Comparison of ENCODE assay signal across 34 cellular contexts in the genomic region with DNA sequence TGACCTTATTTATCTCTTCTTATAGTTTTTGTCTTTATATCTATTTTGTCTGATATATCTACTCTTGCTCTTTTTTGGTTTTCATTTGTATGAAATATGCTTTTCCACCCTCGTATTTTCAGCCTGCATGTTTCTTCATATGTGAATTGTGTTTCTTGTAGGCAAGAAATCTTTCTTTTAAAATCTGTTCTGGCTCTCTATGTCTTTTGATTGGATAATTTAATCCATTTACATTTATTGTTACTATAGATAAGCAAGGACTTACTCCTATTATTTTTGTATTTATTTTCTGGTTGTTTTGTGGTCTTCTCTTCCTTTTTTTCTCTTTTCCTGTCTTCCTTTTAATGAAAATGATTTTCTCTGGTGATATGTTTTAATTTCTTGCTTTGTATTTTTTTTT.
DNase-seq lines count a peak whose midpoint lies in the region; ATAC-seq, FAIRE-seq and TF ChIP-seq lines count a peak whose summit lies in the region.
"Had no signal": no experiment of that assay in that cellular context is flagged by ENCODE, and none has a peak within 500 bp of the region (broad histone marks: within the 10 kb centered on the region; RNA-seq: fewer than 3 reads in every experiment).

No MANE protein-coding gene starts in this region.

- H3K4me2 ChIP-seq in K562 (ENCODE audit: insufficient read depth, low read length), result no peak overlapping the region
- H3K4me2 ChIP-seq: A549; BLaER1; BLaER1 treated with 17β-estradiol and CSF1 and Interleukin-3, amounts not matched to agents 10 nM and 100 nM had no signal

- TF ChIP-seq CTCF in K562 (IDR thresholded peaks at IDR 0.05 in 2 of 3, conservative IDR thresholded peaks at IDR 0.05 in 1 of 3; ENCODE audit: insufficient read depth in 2 of 3, low read depth in 1 of 3, low read length in 3 of 3) (no peak), chondrocyte (IDR thresholded peaks at IDR 0.05) (no peak), pancreas (IDR thresholded peaks at IDR 0.05) (no peak)

- FAIRE-seq in K562 (lab: Jason Lieb, UNC) (no peak), pancreas (lab: Jason Lieb, UNC) (peak; percentile 64)
- FAIRE-seq: A549, D721Med had no signal

- H3K4me1 Mint-ChIP-seq in chondrocyte (ENCODE audit: low read depth) (no peaks in the 10 kb centered on the region), T-cell (no peaks in the 10 kb centered on the region)
- H3K4me1 Mint-ChIP-seq: B cell; CD14-positive monocyte; CD4-positive, alpha-beta memory T cell; CD4-positive, CD25-positive, alpha-beta regulatory T cell; CD8-positive, alpha-beta memory T cell had no signal

- no peak overlapping the region for H2AFZ ChIP-seq in K562 (ENCODE audit: low read depth, low read length)

- no peak overlapping the region for H3K4me3 Mint-ChIP-seq in chondrocyte (ENCODE audit: unreplicated experiment)
- no peak overlapping the region for H3K4me3 Mint-ChIP-seq in T-cell
- H3K4me3 Mint-ChIP-seq: B cell; CD14-positive monocyte; CD4-positive, alpha-beta memory T cell; CD4-positive, alpha-beta T cell; CD4-positive, CD25-positive, alpha-beta regulatory T cell; CD8-positive, alpha-beta memory T cell; CD8-positive, alpha-beta T cell had no signal

- H3K9me1 ChIP-seq in K562 (ENCODE audit: control insufficient read depth, insufficient read depth, low read length), result no peaks in the 10 kb centered on the region

- no peak for TF ChIP-seq RAD21 in K562 (CRISPR knock-in tag; conservative IDR thresholded peaks at IDR 0.05 in 1 of 2, IDR thresholded peaks at IDR 0.05 in 1 of 2)

- H3K9me3 Mint-ChIP-seq in chondrocyte (ENCODE audit: low read depth), result peaks cover 70% of the 10 kb centered on the region
- peaks cover 11 to 24% (median 11%) of the 10 kb centered on the region in 3 donors for H3K9me3 Mint-ChIP-seq in T-cell
- H3K9me3 Mint-ChIP-seq: CD4-positive, alpha-beta T cell had no signal

- no peaks in the 10 kb centered on the region for H3K27me3 ChIP-seq in K562 (ENCODE audit: control insufficient read depth in 2 of 2, insufficient read depth in 2 of 2, low read length in 2 of 2)
- H3K27me3 ChIP-seq in pancreas, result no peaks in the 10 kb centered on the region
- H3K27me3 ChIP-seq: BE2C had no signal

- H3K36me3 Mint-ChIP-seq in chondrocyte (ENCODE audit: low read depth), result peaks cover 1% of the 10 kb centered on the region
- no peaks in the 10 kb centered on the region for H3K36me3 Mint-ChIP-seq in T-cell
- H3K36me3 Mint-ChIP-seq: CD14-positive monocyte; CD4-positive, alpha-beta memory T cell; CD4-positive, CD25-positive, alpha-beta regulatory T cell; CD8-positive, alpha-beta T cell had no signal

- POLR2A ChIA-PET in K562 (lab: Yijun Ruan, JAX), result no interaction called here
- POLR2A ChIA-PET in T-cell (lab: Charles Lee), result no interaction called here

- no peak overlapping the region for H3K9ac ChIP-seq in K562 (ENCODE audit: insufficient read depth in 1 of 2, low read depth in 2 of 2, low read length in 2 of 2)
- H3K9ac ChIP-seq: BLaER1; BLaER1 treated with 17β-estradiol and CSF1 and Interleukin-3, amounts not matched to agents 10 nM and 100 nM had no signal

- DNase-seq in K562 (ENCODE audit: extremely low read depth in 1 of 4, low spot score in 3 of 4) (no peak), chondrocyte (ENCODE audit: low spot score) (no peak), pancreas (no peak), T-cell (no peak), NCI-H128 (lab: John Stamatoyannopoulos, UW; ENCODE audit: unreplicated experiment) (no peak)
- DNase-seq: 8988T; ACHN; AML-193; BE2C; C1 segment of cervical spinal cord; Caco-2; Calu3; CD4-positive, alpha-beta memory T cell; CD4-positive, alpha-beta T cell; CD4-positive, CD25-positive, alpha-beta regulatory T cell; CD8-positive, alpha-beta memory T cell; CD8-positive, alpha-beta T cell; COR-L47; DMS 273 treated with DMSO at 0.1 percent for 48 hours; DMS153; DMS53; DMS79; DMS79 treated with DMSO at 0.1 percent for 48 hours; DND-41; EL had no signal

- H3K27ac ChIP-seq in K562 (ENCODE audit: extremely low read depth, low read depth, low read length) (no peak overlapping the region), pancreas (no peak overlapping the region)
- H3K27ac ChIP-seq: 22Rv1; A549; BLaER1; BLaER1 treated with 17β-estradiol and CSF1 and Interleukin-3, amounts not matched to agents 10 nM and 100 nM; C4-2B had no signal

- ATAC-seq in K562 (no peak), pancreas (no peak), HG03442 (IDR thresholded peaks at IDR 0.05; ENCODE audit: unreplicated experiment) (no peak), T-cell (replicated peaks in 1 of 4) (no peak)
- ATAC-seq: A549; CD8-positive, alpha-beta T cell had no signal

- TF ChIP-seq POLR2A in K562 (conservative IDR thresholded peaks at IDR 0.05), result no peak

- intact Hi-C loops in K562 (cut with micrococcal nuclease), result no loop called here
- intact Hi-C loops in pancreas (cut with DNase I), result no loop called here

- H3K4me1 ChIP-seq in K562 (replicated peaks in 1 of 2; ENCODE audit: control insufficient read depth in 2 of 2, insufficient read depth in 2 of 2, low read length in 2 of 2) (no peaks in the 10 kb centered on the region), pancreas (no peaks in the 10 kb centered on the region)
- H3K4me1 ChIP-seq: A549; BE2C; BLaER1; BLaER1 treated with 17β-estradiol and CSF1 and Interleukin-3, amounts not matched to agents 10 nM and 100 nM; Caco-2 had no signal

- no peaks in the 10 kb centered on the region for H3K9me3 ChIP-seq in K562 (replicated peaks; ENCODE audit: control insufficient read depth, insufficient read depth, low read depth, low read length)
- no peaks in the 10 kb centered on the region for H3K9me3 ChIP-seq in pancreas
- H3K9me3 ChIP-seq: A549, BE2C, Caco-2 had no signal

- BruUV-seq in K562 (replicated peaks; lab: Mats Ljungman, UMichigan), result no TSS peak

- no peak for TF ChIP-seq EP300 in K562 (IDR thresholded peaks at IDR 0.05; ENCODE audit: low read length)

- H3K79me2 ChIP-seq in K562 (ENCODE audit: control insufficient read depth, insufficient read depth, low read length), result no peaks in the 10 kb centered on the region

- in situ Hi-C loops in K562 (cut with MboI), result no loop called here

- H3K36me3 ChIP-seq in K562 (ENCODE audit: control insufficient read depth, insufficient read depth, low read length), result no peaks in the 10 kb centered on the region
- no peaks in the 10 kb centered on the region for H3K36me3 ChIP-seq in pancreas
- H3K36me3 ChIP-seq: BE2C; BLaER1; BLaER1 treated with 17β-estradiol and CSF1 and Interleukin-3, amounts not matched to agents 10 nM and 100 nM had no signal

- WGBS in K562 (ENCODE audit: insufficient coverage, low coverage, missing lambda C conversion rate), result 0% methylated on average over 1 of the region's 1 CpG
- WGBS in pancreas, 2 donors, result 11% methylated on average over 1 of the region's 1 CpG

- H4K20me1 ChIP-seq in K562 (replicated peaks; ENCODE audit: control insufficient read depth, insufficient read depth, low read length), result no peaks in the 10 kb centered on the region
- H4K20me1 ChIP-seq: BLaER1 treated with 17β-estradiol and CSF1 and Interleukin-3, amounts not matched to agents 10 nM and 100 nM had no signal

- H3K27me3 Mint-ChIP-seq in chondrocyte (ENCODE audit: low read depth) (no peaks in the 10 kb centered on the region), T-cell (peaks cover 0 to 2% of the 10 kb centered on the region in 2 donors)
- H3K27me3 Mint-ChIP-seq: B cell; CD4-positive, alpha-beta memory T cell; CD4-positive, alpha-beta T cell; CD4-positive, CD25-positive, alpha-beta regulatory T cell; CD8-positive, alpha-beta memory T cell had no signal

- no peak overlapping the region for H3K4me3 ChIP-seq in K562
- no peak overlapping the region for H3K4me3 ChIP-seq in pancreas
- H3K4me3 ChIP-seq: A549; BLaER1; BLaER1 treated with 17β-estradiol and CSF1 and Interleukin-3, amounts not matched to agents 10 nM and 100 nM had no signal

- H3K27ac Mint-ChIP-seq in chondrocyte (ENCODE audit: unreplicated experiment) (peak overlapping the region; percentile 2), T-cell (no peak overlapping the region)
- H3K27ac Mint-ChIP-seq: B cell; CD14-positive monocyte; CD4-positive, alpha-beta memory T cell; CD4-positive, alpha-beta T cell; CD4-positive, CD25-positive, alpha-beta regulatory T cell; CD8-positive, alpha-beta memory T cell; CD8-positive, alpha-beta T cell had no signal

- CTCF ChIA-PET in K562 (lab: Yijun Ruan, JAX; ENCODE audit: low intra/inter-chr PET ratio) (no interaction called here), T-cell (lab: Charles Lee) (no interaction called here)

TF ChIP-seq in K562, 482 proteins besides CTCF, POLR2A, EP300 and RAD21:
- TF ChIP-seq TCF15 (CRISPR knock-in tag; IDR thresholded peaks at IDR 0.05) (no peak), ZNF507 (tag; conservative IDR thresholded peaks at IDR 0.05) (peak; percentile 93), ZNF354B (CRISPR knock-in tag; IDR thresholded peaks at IDR 0.05) (peak; percentile 70; the same call in 1 of the 2 replicates)
TF ChIP-seq in K562: peak in this region for 2.
